ENCODE assay signal across 7 cellular contexts in the genomic region with DNA sequence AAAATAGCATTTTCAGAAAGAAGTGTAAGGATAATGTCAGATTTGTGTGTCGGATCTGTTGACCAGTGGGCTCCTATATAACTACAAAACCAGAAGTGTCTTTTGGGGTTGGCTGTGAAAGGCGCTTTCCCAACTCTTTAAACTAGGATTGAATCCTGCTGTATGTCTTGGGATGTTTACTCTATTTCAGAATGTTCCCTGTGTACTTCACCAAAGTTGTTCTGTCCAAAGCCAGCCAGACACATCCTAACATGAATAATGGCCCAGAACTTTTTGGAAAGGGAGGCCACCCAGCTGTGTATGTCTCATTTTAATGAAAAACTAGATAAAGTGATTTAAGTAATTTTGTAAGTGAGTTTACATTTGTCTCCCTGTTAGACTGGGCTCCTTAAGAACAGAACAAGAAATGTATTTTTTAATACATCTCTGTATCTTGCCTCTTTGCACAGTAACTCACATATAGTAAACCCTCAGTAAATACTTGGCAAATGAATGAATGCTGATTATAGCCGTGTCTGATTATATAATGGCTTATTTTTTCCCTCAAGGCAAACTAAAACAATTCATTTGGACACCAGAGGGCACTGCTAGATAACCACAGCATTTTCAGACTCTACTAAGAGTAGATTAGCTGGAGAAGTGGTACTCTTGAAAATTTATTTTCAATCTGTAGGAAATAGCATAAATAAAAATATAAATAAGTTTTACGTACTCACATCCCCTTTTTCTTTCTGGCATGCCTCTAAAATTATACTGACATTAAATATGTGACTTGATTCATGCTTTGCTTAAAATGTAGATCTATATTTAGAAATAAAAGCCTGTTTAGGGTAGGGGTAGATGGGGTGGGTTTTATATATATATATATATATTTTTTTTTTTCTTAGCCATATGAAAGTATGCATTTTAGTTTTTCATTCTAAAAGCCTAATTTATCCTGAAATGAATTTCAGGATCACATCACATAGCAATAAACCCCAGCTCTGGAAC. TPM values are rescaled to one million over a fixed set of nuclear protein-coding genes. Genes with fewer than 3 reads are reported as not detected.
A peak's percentile ranks its signal among the peaks of the same experiment; 100 is the strongest.
DNase-seq lines count a peak whose midpoint lies in the region; ATAC-seq, FAIRE-seq and TF ChIP-seq lines count a peak whose summit lies in the region.

No MANE protein-coding gene starts in this region.

- no peaks in the 10 kb centered on the region for H4K20me1 ChIP-seq in K562 (replicated peaks; ENCODE audit: control insufficient read depth, insufficient read depth, low read length)

- in situ Hi-C loops in K562 (cut with MboI), result loop anchor here (25.0 kb wide), 1 partner anchor 587 kb away; no protein-coding TSS in a partner anchor

- no peaks in the 10 kb centered on the region for H3K9me3 Mint-ChIP-seq in stimulated activated memory B cell treated with anti-CD40 and anti-IgM and Interleukin-4, amounts not matched to agents 10 μg/mL and 1 μg/mL and 100 μg/mL, for 72 hours

- H3K36me3 ChIP-seq in K562 (ENCODE audit: control insufficient read depth, insufficient read depth, low read length), result peaks cover 30% of the 10 kb centered on the region

- WGBS in K562 (ENCODE audit: insufficient coverage, low coverage, missing lambda C conversion rate), result 46% methylated on average over 4 of the region's 4 CpGs

- no peak overlapping the region for H3K27ac Mint-ChIP-seq in stimulated activated memory B cell treated with anti-CD40 and anti-IgM and Interleukin-4, amounts not matched to agents 10 μg/mL and 1 μg/mL and 100 μg/mL, for 72 hours

- TF ChIP-seq CTCF in K562 (IDR thresholded peaks at IDR 0.05 in 2 of 3, conservative IDR thresholded peaks at IDR 0.05 in 1 of 3; ENCODE audit: insufficient read depth in 2 of 3, low read depth in 1 of 3, low read length in 3 of 3), result peak; percentile 50 to 87 (median 64); a peak in 4 of 6 replicates

- no peaks in the 10 kb centered on the region for H3K79me2 ChIP-seq in K562 (ENCODE audit: control insufficient read depth, insufficient read depth, low read length)

- H3K4me3 ChIP-seq in K562, result no peak overlapping the region

- H3K27me3 ChIP-seq in K562 (ENCODE audit: control insufficient read depth in 2 of 2, insufficient read depth in 2 of 2, low read length in 2 of 2), result no peaks in the 10 kb centered on the region

- POLR2A ChIA-PET in K562 (lab: Yijun Ruan, JAX), result interaction anchor here (1.5 kb wide), 1 partner anchor 12 kb away, joined by 3 read pairs; no protein-coding TSS in a partner anchor

- peak; percentile 48 for ATAC-seq in HG02981 (IDR thresholded peaks at IDR 0.05; ENCODE audit: unreplicated experiment)
- ATAC-seq in K562, result peak; percentile 90
- ATAC-seq in stimulated activated memory B cell treated with anti-CD40 and anti-IgM and Interleukin-4, amounts not matched to agents 10 μg/mL and 1 μg/mL and 100 μg/mL, for 72 hours, result no peak

- DNase-seq in EL (peak; percentile 67), NCI-H510A treated with DMSO at 0.1 percent for 48 hours (lab: John Stamatoyannopoulos, UW) (peak; percentile 74), K562 (ENCODE audit: extremely low read depth in 1 of 4, low spot score in 3 of 4) (peak; percentile 39 to 61 (median 45)), iris pigment epithelial cell (ENCODE audit: low read depth) (peak; percentile 69), superior temporal gyrus (ENCODE audit: extremely low spot score) (peak; percentile 96)

- no peaks in the 10 kb centered on the region for H3K9me1 ChIP-seq in K562 (ENCODE audit: control insufficient read depth, insufficient read depth, low read length)

- H3K4me3 Mint-ChIP-seq in stimulated activated memory B cell treated with anti-CD40 and anti-IgM and Interleukin-4, amounts not matched to agents 10 μg/mL and 1 μg/mL and 100 μg/mL, for 72 hours, result no peak overlapping the region

- BruUV-seq in K562 (replicated peaks; lab: Mats Ljungman, UMichigan), result no TSS peak

- H3K4me1 Mint-ChIP-seq in stimulated activated memory B cell treated with anti-CD40 and anti-IgM and Interleukin-4, amounts not matched to agents 10 μg/mL and 1 μg/mL and 100 μg/mL, for 72 hours, result no peaks in the 10 kb centered on the region

- peak; percentile 51 for FAIRE-seq in K562 (lab: Jason Lieb, UNC)

- peak; percentile 84 to 86 for TF ChIP-seq RAD21 in K562 (CRISPR knock-in tag; conservative IDR thresholded peaks at IDR 0.05 in 1 of 2, IDR thresholded peaks at IDR 0.05 in 1 of 2)

- TF ChIP-seq POLR2A in K562 (conservative IDR thresholded peaks at IDR 0.05), result no peak

- no peaks in the 10 kb centered on the region for H3K4me1 ChIP-seq in K562 (replicated peaks in 1 of 2; ENCODE audit: control insufficient read depth in 2 of 2, insufficient read depth in 2 of 2, low read length in 2 of 2)

- H3K9me3 ChIP-seq in K562 (replicated peaks; ENCODE audit: control insufficient read depth, insufficient read depth, low read depth, low read length), result no peaks in the 10 kb centered on the region

- peaks cover 22% of the 10 kb centered on the region for H3K36me3 Mint-ChIP-seq in stimulated activated memory B cell treated with anti-CD40 and anti-IgM and Interleukin-4, amounts not matched to agents 10 μg/mL and 1 μg/mL and 100 μg/mL, for 72 hours

- H3K9ac ChIP-seq in K562 (ENCODE audit: insufficient read depth in 1 of 2, low read depth in 2 of 2, low read length in 2 of 2), result no peak overlapping the region

- no peak overlapping the region for H3K4me2 ChIP-seq in K562 (ENCODE audit: insufficient read depth, low read length)

- CTCF ChIA-PET in K562 (lab: Yijun Ruan, JAX; ENCODE audit: low intra/inter-chr PET ratio), result interaction anchor here (0.6 to 2.6 kb wide), 4 partner anchors 145 to 616 kb away, joined by 3 to 20 read pairs (median 8); no protein-coding TSS in a partner anchor

- no peak overlapping the region for H3K27ac ChIP-seq in K562 (ENCODE audit: extremely low read depth, low read depth, low read length)

- TF ChIP-seq EP300 in K562 (IDR thresholded peaks at IDR 0.05; ENCODE audit: low read length), result no peak

- no peaks in the 10 kb centered on the region for H3K27me3 Mint-ChIP-seq in stimulated activated memory B cell treated with anti-CD40 and anti-IgM and Interleukin-4, amounts not matched to agents 10 μg/mL and 1 μg/mL and 100 μg/mL, for 72 hours

- no peak overlapping the region for H2AFZ ChIP-seq in K562 (ENCODE audit: low read depth, low read length)

- intact Hi-C loops in K562 (cut with micrococcal nuclease), result loop anchor here (1.0 to 10.0 kb wide), 4 partner anchors 147 to 587 kb away; no protein-coding TSS in a partner anchor

TF ChIP-seq in K562, 482 proteins besides CTCF, POLR2A, EP300 and RAD21 (continues in another document):
- peak; percentile 39 for TF ChIP-seq POLR2G (IDR thresholded peaks at IDR 0.05; ENCODE audit: low read depth, low read length)
- TF ChIP-seq KLF6 (CRISPR knock-in tag; IDR thresholded peaks at IDR 0.05; ENCODE audit: borderline replicate concordance), result no peak
- TF ChIP-seq, protein P1, sequence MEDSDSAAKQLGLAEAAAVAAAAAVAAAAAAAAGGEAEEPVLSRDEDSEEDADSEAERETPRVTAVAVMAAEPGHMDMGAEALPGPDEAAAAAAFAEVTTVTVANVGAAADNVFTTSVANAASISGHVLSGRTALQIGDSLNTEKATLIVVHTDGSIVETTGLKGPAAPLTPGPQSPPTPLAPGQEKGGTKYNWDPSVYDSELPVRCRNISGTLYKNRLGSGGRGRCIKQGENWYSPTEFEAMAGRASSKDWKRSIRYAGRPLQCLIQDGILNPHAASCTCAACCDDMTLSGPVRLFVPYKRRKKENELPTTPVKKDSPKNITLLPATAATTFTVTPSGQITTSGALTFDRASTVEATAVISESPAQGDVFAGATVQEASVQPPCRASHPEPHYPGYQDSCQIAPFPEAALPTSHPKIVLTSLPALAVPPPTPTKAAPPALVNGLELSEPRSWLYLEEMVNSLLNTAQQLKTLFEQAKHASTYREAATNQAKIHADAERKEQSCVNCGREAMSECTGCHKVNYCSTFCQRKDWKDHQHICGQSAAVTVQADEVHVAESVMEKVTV (CRISPR knock-in tag; IDR thresholded peaks at IDR 0.05), result peak; percentile 43; the same call in 1 of the 2 replicates

RNA-seq across cellular contexts. Expression of a gene that starts 23.8 kb away (rescaled TPM):
- total RNA-seq in K562 (2011; cell fraction: chromatin; rRNA removed; ENCODE audit: low replicate concordance), result 40.1 and 121 TPM in 2 replicates
- total RNA-seq in K562 (2011; cell fraction: nucleolus; rRNA removed), result 27.5 and 40.1 TPM in 2 replicates
- 71.9 and 122 TPM in 2 replicates for total RNA-seq in K562 (2011; cell fraction: nucleoplasm; rRNA removed)
- 82.8 and 83.9 TPM in 2 replicates for total RNA-seq in K562 (2014; rRNA removed)
- 121 and 146 TPM in 2 replicates for total RNA-seq in K562 (2014; rRNA removed; fragmentation: Illumina TruSeq; extraction: Trizol)
- 83.2 and 92.8 TPM in 2 replicates for total RNA-seq in K562 (2015; rRNA removed; fragmentation: Illumina TruSeq; extraction: Trizol)
- total RNA-seq in K562 (2021), result 81.9 and 86.4 TPM in 2 replicates
- 97.1 and 108 TPM in 2 replicates for polyA plus RNA-seq in K562 (2011; rRNA removed)
- 28.9 and 65.9 TPM in 2 replicates for polyA plus RNA-seq in K562 (2011; cell fraction: cytosol; rRNA removed)
- 65.9 and 104 TPM in 2 replicates for polyA plus RNA-seq in K562 (2011; cell fraction: nucleus; rRNA removed)
- 56.9 and 143 TPM in 2 replicates for polyA plus RNA-seq in K562 (2012)
- polyA plus RNA-seq in K562 (2014; fragmentation: Illumina TruSeq; extraction: Trizol), result 106 and 118 TPM in 2 replicates
- polyA plus RNA-seq in K562 (2014; fragmentation: Nextera tagmentation; extraction: Ambion mirVana), result 10 to 100 TPM; 25.6 to 36.1 TPM
- 91.3 and 104 TPM in 2 replicates for polyA plus RNA-seq in K562 (2014; rRNA removed)
- 87.9 and 108 TPM in 2 replicates for polyA minus RNA-seq in K562 (2011; rRNA and poly(A)+ RNA removed)
- 43.4 and 50.1 TPM in 2 replicates for polyA minus RNA-seq in K562 (2011; cell fraction: cytosol; rRNA and poly(A)+ RNA removed)
- polyA minus RNA-seq in K562 (2011; cell fraction: nucleus; rRNA and poly(A)+ RNA removed), result 69.7 and 127 TPM in 2 replicates

RNA-seq across cellular contexts. Expression of a gene that starts 37.8 kb away (rescaled TPM):
- 26.9 and 36.6 TPM in 2 replicates for total RNA-seq in K562 (2011; cell fraction: chromatin; rRNA removed; ENCODE audit: low replicate concordance)
- 22.2 TPM in 2 replicates for total RNA-seq in K562 (2011; cell fraction: nucleolus; rRNA removed)
- 33.3 and 42.1 TPM in 2 replicates for total RNA-seq in K562 (2011; cell fraction: nucleoplasm; rRNA removed)
- total RNA-seq in K562 (2014; rRNA removed), result 18.8 and 19.1 TPM in 2 replicates
- total RNA-seq in K562 (2014; rRNA removed; fragmentation: Illumina TruSeq; extraction: Trizol), result 19.2 and 23.0 TPM in 2 replicates
- total RNA-seq in K562 (2015; rRNA removed; fragmentation: Illumina TruSeq; extraction: Trizol), result 11.3 and 11.6 TPM in 2 replicates
- 23.2 and 29.1 TPM in 2 replicates for total RNA-seq in K562 (2021)
- polyA plus RNA-seq in K562 (2011; rRNA removed), result 7.4 and 9.3 TPM in 2 replicates
- 8.1 and 8.2 TPM in 2 replicates for polyA plus RNA-seq in K562 (2011; cell fraction: cytosol; rRNA removed)
- polyA plus RNA-seq in K562 (2011; cell fraction: nucleus; rRNA removed), result 36.5 and 59.0 TPM in 2 replicates
- polyA plus RNA-seq in K562 (2012), result 16.0 and 73.3 TPM in 2 replicates
- polyA plus RNA-seq in K562 (2014; fragmentation: Illumina TruSeq; extraction: Trizol), result 29.3 and 32.1 TPM in 2 replicates
- 10 to 100 TPM; 12.1 to 22.4 TPM for polyA plus RNA-seq in K562 (2014; fragmentation: Nextera tagmentation; extraction: Ambion mirVana)
- 15.8 and 18.5 TPM in 2 replicates for polyA plus RNA-seq in K562 (2014; rRNA removed)
- 9.9 and 12.4 TPM in 2 replicates for polyA minus RNA-seq in K562 (2011; rRNA and poly(A)+ RNA removed)
- 8.8 and 9.0 TPM in 2 replicates for polyA minus RNA-seq in K562 (2011; cell fraction: cytosol; rRNA and poly(A)+ RNA removed)
- 21.8 and 22.5 TPM in 2 replicates for polyA minus RNA-seq in K562 (2011; cell fraction: nucleus; rRNA and poly(A)+ RNA removed)

Comparison
In these comparisons a context has a peak if more than half of its experiments do, and no peak if none do; other contexts are left out.
1. DNase-seq: peak in every context shown above with its lines; median percentile 96 in superior temporal gyrus; 74 in NCI-H510A treated with DMSO at 0.1 percent for 48 hours; 69 in iris pigment epithelial cell; 67 in EL; 45 in K562.